In genomic region chr12:43896496-43896895, GRCh38 we compare ENCODE assay signal across 13 cellular contexts.
"Had no signal": no experiment of that assay in that cellular context is flagged by ENCODE, and none has a peak within 500 bp of the region (broad histone marks: within the 10 kb centered on the region; RNA-seq: fewer than 3 reads in every experiment).

No MANE protein-coding gene starts in this region.

- H3K4me3 ChIP-seq: cardiac muscle cell, dorsolateral prefrontal cortex, left ventricle myocardium inferior, mucosa of descending colon had no signal

- H3K27me3 ChIP-seq: cardiac muscle cell, dorsolateral prefrontal cortex had no signal

- ATAC-seq: activated naive CD8-positive, alpha-beta T cell treated with anti-CD3 and anti-CD28 coated beads, Interleukin-2, amount 50 U/mL, for 24 hours; mucosa of descending colon; naive thymus-derived CD4-positive, alpha-beta T cell; stimulated activated memory B cell treated with anti-CD40 and anti-IgM and Interleukin-4, amounts not matched to agents 10 μg/mL and 1 μg/mL and 100 μg/mL, for 72 hours had no signal

- H3K27ac ChIP-seq: cardiac muscle cell, dorsolateral prefrontal cortex, left ventricle myocardium inferior, parathyroid adenoma had no signal

- H3K36me3 ChIP-seq: cardiac muscle cell, left ventricle myocardium inferior had no signal

- H3K9me3 ChIP-seq: left ventricle myocardium inferior, mucosa of descending colon had no signal

- DNase-seq: activated CD4-positive, alpha-beta T cell treated with anti-CD3 and anti-CD28 coated beads, Interleukin-2, amount 50 U/mL, for 4 hours; activated CD4-positive, CD25-positive, alpha-beta regulatory T cell treated with anti-CD3 and anti-CD28 coated beads, Interleukin-2, amount 50 U/mL, for 72 hours; activated naive CD4-positive, alpha-beta T cell treated with anti-CD3 and anti-CD28 coated beads for 36 hours; activated naive CD8-positive, alpha-beta T cell treated with anti-CD3 and anti-CD28 coated beads, Interleukin-2, amount 50 U/mL, for 24 hours; dorsolateral prefrontal cortex; endodermal cell; immature natural killer cell; left ventricle myocardium inferior; mucosa of descending colon; naive thymus-derived CD4-positive, alpha-beta T cell had no signal
